In the genomic region with DNA sequence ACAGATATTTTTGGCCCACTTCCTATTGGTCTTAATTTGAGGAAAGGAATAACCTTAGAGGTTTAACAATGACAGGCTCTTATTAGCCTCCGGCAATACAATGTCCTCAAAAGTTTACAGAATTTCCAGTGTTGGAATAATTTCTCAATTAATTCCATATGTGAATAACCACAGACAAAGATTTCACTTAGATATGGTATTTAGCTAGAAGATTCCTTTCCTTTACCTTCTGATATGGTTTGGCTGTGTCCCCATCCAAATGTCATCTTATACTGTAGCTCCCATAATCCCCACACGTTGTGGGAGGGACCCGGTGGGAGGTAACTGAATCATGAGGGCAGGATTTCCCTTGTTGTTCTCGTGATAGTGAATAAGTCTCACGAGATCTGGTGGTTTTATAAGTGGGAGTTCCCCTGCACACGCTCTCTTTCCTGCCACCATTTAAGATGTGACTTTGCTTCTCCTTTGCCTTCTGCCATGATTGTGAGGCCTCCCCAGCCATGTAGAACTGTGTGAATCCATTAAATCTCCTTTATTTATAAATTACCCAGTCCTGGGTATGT, we compare ENCODE assay signal across 15 cellular contexts. TPM values are rescaled to one million over a fixed set of nuclear protein-coding genes. Genes with fewer than 3 reads are reported as not detected.
"Had no signal": no experiment of that assay in that cellular context is flagged by ENCODE, and none has a peak within 500 bp of the region (broad histone marks: within the 10 kb centered on the region; RNA-seq: fewer than 3 reads in every experiment).

No MANE protein-coding gene starts in this region.

- H3K27me3 ChIP-seq: ascending aorta, colonic mucosa, pancreas, upper lobe of right lung had no signal

- H3K4me1 ChIP-seq: ascending aorta, colonic mucosa, lower lobe of right lung, pancreas, upper lobe of right lung had no signal

- H3K36me3 Mint-ChIP-seq: mesothelial cell of epicardium had no signal

- H3K4me3 Mint-ChIP-seq: activated CD4-positive, alpha-beta memory T cell treated with anti-CD3 and anti-CD28 coated beads, Interleukin-2, amount 10 ng/mL, durations not matched to agents 7 days and 5 days; mesothelial cell of epicardium; neural crest cell had no signal

- H3K4me3 ChIP-seq: ascending aorta, colonic mucosa, lower lobe of right lung, pancreas, upper lobe of right lung had no signal

- H3K9me3 ChIP-seq: ascending aorta, colonic mucosa, lower lobe of right lung, pancreas, upper lobe of right lung had no signal

- H3K9me3 Mint-ChIP-seq: activated CD4-positive, alpha-beta memory T cell treated with anti-CD3 and anti-CD28 coated beads, Interleukin-2, amount 10 ng/mL, durations not matched to agents 7 days and 5 days; mesothelial cell of epicardium; neural crest cell had no signal

- H3K36me3 ChIP-seq: ascending aorta, colonic mucosa, lower lobe of right lung, pancreas, upper lobe of right lung had no signal

- H3K27ac ChIP-seq: ascending aorta, colonic mucosa, lower lobe of right lung, pancreas, upper lobe of right lung had no signal

- H3K4me1 Mint-ChIP-seq: activated CD4-positive, alpha-beta memory T cell treated with anti-CD3 and anti-CD28 coated beads, Interleukin-2, amount 10 ng/mL, durations not matched to agents 7 days and 5 days; neural crest cell had no signal

- H3K27ac Mint-ChIP-seq: activated CD4-positive, alpha-beta memory T cell treated with anti-CD3 and anti-CD28 coated beads, Interleukin-2, amount 10 ng/mL, durations not matched to agents 7 days and 5 days; mesothelial cell of epicardium had no signal

- DNase-seq: activated CD4-positive, alpha-beta memory T cell treated with anti-CD3 and anti-CD28 coated beads, Interleukin-2, amount 10 ng/mL, durations not matched to agents 7 days and 5 days; activated CD8-positive, alpha-beta memory T cell treated with anti-CD3 and anti-CD28 coated beads, Interleukin-2, amount 50 U/mL, for 4 hours; colonic mucosa; effector CD4-positive, alpha-beta T cell; glutamatergic neuron; lower lobe of right lung; pancreas; stimulated activated CD4-positive, alpha-beta T cell treated with anti-CD3 and anti-CD28 coated beads, Interleukin-12 subunit alpha, Interleukin-12 subunit beta, amount 100 ng/mL, for 4 hours; stimulated activated CD4-positive, alpha-beta T cell treated with anti-CD3 and anti-CD28 coated beads, Interleukin-2, amount 100 ng/mL, for 48 hours; stimulated activated naive CD4-positive, alpha-beta T cell treated with Interleukin-2 at 50 U/mL for 16 hours; upper lobe of right lung had no signal

- H3K27me3 Mint-ChIP-seq: activated CD4-positive, alpha-beta memory T cell treated with anti-CD3 and anti-CD28 coated beads, Interleukin-2, amount 10 ng/mL, durations not matched to agents 7 days and 5 days had no signal

- ATAC-seq: lower lobe of right lung, pancreas, upper lobe of right lung had no signal

RNA-seq across cellular contexts. Expression of gene RGS7, which starts 54.9 kb away (rescaled TPM):
- total RNA-seq: activated CD4-positive, alpha-beta memory T cell treated with anti-CD3 and anti-CD28 coated beads, Interleukin-2, amount 10 ng/mL, durations not matched to agents 7 days and 5 days; ascending aorta; myocyte; upper lobe of right lung had no signal
